1 cellular context compared by ENCODE assay signal in the genomic region with DNA sequence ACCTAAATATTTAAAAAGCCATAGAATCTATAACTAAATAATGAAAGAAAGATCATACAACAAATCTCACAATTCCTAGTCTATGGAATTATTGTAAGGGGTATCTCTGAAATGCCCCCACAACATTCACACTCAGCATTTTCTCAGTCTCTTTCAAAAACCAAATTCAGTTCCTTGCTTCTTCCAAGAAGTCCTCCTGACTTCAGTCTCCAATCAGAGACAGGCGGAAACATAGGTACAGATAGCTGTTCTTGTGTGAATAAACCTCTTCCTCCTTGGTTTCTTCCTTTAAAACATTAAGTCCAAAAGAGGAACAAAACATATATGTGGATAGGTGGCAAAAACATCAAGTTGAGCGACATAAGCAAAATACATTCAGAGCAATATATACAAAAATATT.
TF ChIP-seq lines count a peak whose summit lies in the region.

No MANE protein-coding gene starts in this region.

TF ChIP-seq in SK-N-SH treated with all-trans-retinoic acid at 6 μM for 48 hours, 23 proteins besides CTCF, POLR2A, EP300 and RAD21 (continued from another document):
- TF ChIP-seq RARB (CRISPR knock-in tag; IDR thresholded peaks at IDR 0.05) (no peak), SNAI2 (CRISPR knock-in tag; IDR thresholded peaks at IDR 0.05) (no peak), PPARA (CRISPR knock-in tag; IDR thresholded peaks at IDR 0.05; ENCODE audit: borderline replicate concordance) (no peak), GLIS3 (CRISPR knock-in tag; IDR thresholded peaks at IDR 0.05) (no peak)
